In genomic region chr20:5400164-5400762, GRCh38 we compare ENCODE assay signal across 12 cellular contexts.
A peak's percentile ranks its signal among the peaks of the same experiment; 100 is the strongest.
DNase-seq lines count a peak whose midpoint lies in the region; ATAC-seq and TF ChIP-seq lines count a peak whose summit lies in the region.
"Had no signal": no experiment of that assay in that cellular context is flagged by ENCODE, and none has a peak within 500 bp of the region (broad histone marks: within the 10 kb centered on the region; RNA-seq: fewer than 3 reads in every experiment).

No MANE protein-coding gene starts in this region.

- TF ChIP-seq EP300 in sigmoid colon (IDR thresholded peaks at IDR 0.05) = no peak

- TF ChIP-seq CTCF in astrocyte of the cerebellum (IDR thresholded peaks at IDR 0.05; ENCODE audit: low read depth, low read length, missing control alignments) (no peak), sigmoid colon (IDR thresholded peaks at IDR 0.05) (no peak)

- H3K27me3 ChIP-seq in sigmoid colon = no peaks in the 10 kb centered on the region

- H3K36me3 ChIP-seq in sigmoid colon = no peaks in the 10 kb centered on the region

- DNase-seq in ELF-1 (ENCODE audit: low read depth, low spot score) = peak; percentile 6
- peak; percentile 27 for DNase-seq in Jurkat, Clone E6-1 (ENCODE audit: low read depth, low spot score)
- DNase-seq in astrocyte of the cerebellum (ENCODE audit: low read depth) = peak; percentile 19
- DNase-seq in iris pigment epithelial cell (ENCODE audit: low read depth) = peak; percentile 28
- no peak for DNase-seq in activated T-cell treated with anti-CD3 and anti-CD28 coated beads, Interleukin-2, amount 50 U/mL, for 48 hours
- no peak for DNase-seq in sigmoid colon
- DNase-seq: activated CD8-positive, alpha-beta memory T cell treated with anti-CD3 and anti-CD28 coated beads, Interleukin-2, amount 10 ng/mL, durations not matched to agents 7 days and 5 days; DMS79; naive thymus-derived CD8-positive, alpha-beta T cell; NCI-H187 treated with DMSO at 0.1 percent for 48 hours had no signal

- no peaks in the 10 kb centered on the region for H3K9me3 ChIP-seq in sigmoid colon

- H3K4me1 ChIP-seq in sigmoid colon = no peaks in the 10 kb centered on the region

- TF ChIP-seq POLR2A in sigmoid colon (IDR thresholded peaks at IDR 0.05) = no peak

- 48 to 53% methylated on average over 1 of the region's 1 CpG for WGBS in sigmoid colon, 2 donors

- H3K27ac ChIP-seq in sigmoid colon = no peak overlapping the region
- H3K27ac ChIP-seq: SK-N-MC had no signal

- no peak for ATAC-seq in GM19328 (IDR thresholded peaks at IDR 0.05; ENCODE audit: unreplicated experiment)
- ATAC-seq: activated CD8-positive, alpha-beta memory T cell treated with anti-CD3 and anti-CD28 coated beads, Interleukin-2, amount 10 ng/mL, durations not matched to agents 7 days and 5 days; naive thymus-derived CD8-positive, alpha-beta T cell had no signal

- H3K4me3 ChIP-seq in Jurkat, Clone E6-1 (ENCODE audit: low read length) = no peak overlapping the region
- H3K4me3 ChIP-seq in astrocyte of the cerebellum (ENCODE audit: low read depth, low read length) (no peak overlapping the region), sigmoid colon (no peak overlapping the region)
- H3K4me3 ChIP-seq: SK-N-MC had no signal

- intact Hi-C loops in sigmoid colon (cut with DNase I) = no loop called here

- in situ Hi-C loops in astrocyte of the cerebellum (cut with HindIII; ENCODE audit: low sequenced_read_pairs) = no loop called here

Comparison
In these comparisons a context has a peak if more than half of its experiments do, and no peak if none do; other contexts are left out.
1. DNase-seq: peak in ELF-1 (single experiment), Jurkat, Clone E6-1 (single experiment), astrocyte of the cerebellum (single experiment) and iris pigment epithelial cell (single experiment); none in activated T-cell treated with anti-CD3 and anti-CD28 coated beads, Interleukin-2, amount 50 U/mL, for 48 hours (0 of 2) and sigmoid colon (single experiment).